ENCODE assay signal across 1 cellular context in the genomic region with DNA sequence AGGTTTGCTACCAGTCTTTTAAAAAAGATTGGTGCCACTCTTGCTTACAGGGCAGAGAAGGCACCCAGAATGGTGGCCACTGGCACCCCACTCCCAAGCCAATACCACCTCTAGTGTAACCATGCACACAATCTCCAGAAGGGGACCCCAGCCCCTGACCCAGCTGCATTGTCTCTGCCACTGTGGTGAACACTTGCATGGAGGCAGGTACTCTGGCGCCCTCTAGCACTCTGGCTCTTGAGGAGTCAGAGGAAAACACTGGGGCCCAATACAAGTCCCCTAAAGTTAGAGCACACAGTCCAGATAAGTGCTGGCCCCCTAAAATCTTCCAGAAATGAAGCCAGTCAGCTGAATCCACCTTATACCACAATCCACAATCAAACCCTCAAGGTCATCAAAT.
TF ChIP-seq lines count a peak whose summit lies in the region.

No MANE protein-coding gene starts in this region.

TF ChIP-seq in HCT116, 20 proteins besides CTCF, POLR2A, EP300 and RAD21:
- TF ChIP-seq, protein P1, sequence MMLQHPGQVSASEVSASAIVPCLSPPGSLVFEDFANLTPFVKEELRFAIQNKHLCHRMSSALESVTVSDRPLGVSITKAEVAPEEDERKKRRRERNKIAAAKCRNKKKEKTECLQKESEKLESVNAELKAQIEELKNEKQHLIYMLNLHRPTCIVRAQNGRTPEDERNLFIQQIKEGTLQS (IDR thresholded peaks at IDR 0.05), result no peak
- TF ChIP-seq ZNF274 (IDR thresholded peaks at IDR 0.05; ENCODE audit: low read depth, low read length) (no peak), EGR1 (IDR thresholded peaks at IDR 0.05; ENCODE audit: low read depth) (no peak), CEBPB (IDR thresholded peaks at IDR 0.05; ENCODE audit: low read depth) (no peak), CBX3 (IDR thresholded peaks at IDR 0.05; ENCODE audit: low read depth) (no peak), SP1 (IDR thresholded peaks at IDR 0.05; ENCODE audit: low read depth) (no peak), SIN3A (IDR thresholded peaks at IDR 0.05; ENCODE audit: low read depth) (no peak), EZH2phosphoT487 (IDR thresholded peaks at IDR 0.05; ENCODE audit: borderline replicate concordance) (no peak), JUND (IDR thresholded peaks at IDR 0.05) (no peak), ELF1 (IDR thresholded peaks at IDR 0.05; ENCODE audit: borderline replicate concordance, low read depth) (no peak), EZH2 (IDR thresholded peaks at IDR 0.05) (no peak), TCF7L2 (IDR thresholded peaks at IDR 0.05; ENCODE audit: borderline replicate concordance, extremely low read depth, insufficient read depth, insufficient read length) (no peak), POLR2AphosphoS5 (IDR thresholded peaks at IDR 0.05; ENCODE audit: low read depth, low read length) (no peak), YY1 (IDR thresholded peaks at IDR 0.05; ENCODE audit: extremely low read depth, insufficient replicate concordance, low read depth, low read length) (no peak), ZFX (IDR thresholded peaks at IDR 0.05) (no peak), REST (IDR thresholded peaks at IDR 0.05; ENCODE audit: low read depth) (no peak), SRF (IDR thresholded peaks at IDR 0.05; ENCODE audit: low read depth) (no peak), FOSL1 (IDR thresholded peaks at IDR 0.05; ENCODE audit: low read depth) (no peak)
- TF ChIP-seq, protein P2, sequence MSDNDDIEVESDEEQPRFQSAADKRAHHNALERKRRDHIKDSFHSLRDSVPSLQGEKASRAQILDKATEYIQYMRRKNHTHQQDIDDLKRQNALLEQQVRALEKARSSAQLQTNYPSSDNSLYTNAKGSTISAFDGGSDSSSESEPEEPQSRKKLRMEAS (IDR thresholded peaks at IDR 0.05), result no peak
TF ChIP-seq in HCT116: peak in this region for 0.
